In genomic region chr1:1778827-1779675, GRCh38 we compare ENCODE assay signal across 1 cellular context.
TF ChIP-seq lines count a peak whose summit lies in the region.

No MANE protein-coding gene starts in this region.

TF ChIP-seq in SK-N-SH treated with all-trans-retinoic acid at 6 μM for 48 hours, 23 proteins besides CTCF, POLR2A, EP300 and RAD21 (continued from another document):
- TF ChIP-seq CSRNP3 (CRISPR knock-in tag; IDR thresholded peaks at IDR 0.05) (no peak), ISL1 (CRISPR knock-in tag; IDR thresholded peaks at IDR 0.05) (no peak), ZNF70 (CRISPR knock-in tag; IDR thresholded peaks at IDR 0.05) (no peak), GLIS3 (CRISPR knock-in tag; IDR thresholded peaks at IDR 0.05) (no peak), BACH2 (CRISPR knock-in tag; IDR thresholded peaks at IDR 0.05; ENCODE audit: borderline replicate concordance) (no peak), PATZ1 (CRISPR knock-in tag; IDR thresholded peaks at IDR 0.05; ENCODE audit: borderline replicate concordance) (no peak), ZNF565 (CRISPR knock-in tag; conservative IDR thresholded peaks at IDR 0.05; ENCODE audit: low read depth) (no peak), RARB (CRISPR knock-in tag; IDR thresholded peaks at IDR 0.05) (no peak), PPARA (CRISPR knock-in tag; IDR thresholded peaks at IDR 0.05; ENCODE audit: borderline replicate concordance) (no peak), CSDC2 (CRISPR knock-in tag; IDR thresholded peaks at IDR 0.05) (no peak)
